11 cellular contexts compared by ENCODE assay signal in genomic region chr20:10982692-10983091, GRCh38.
DNase-seq lines count a peak whose midpoint lies in the region; ATAC-seq, FAIRE-seq and TF ChIP-seq lines count a peak whose summit lies in the region.
"Had no signal": no experiment of that assay in that cellular context is flagged by ENCODE, and none has a peak within 500 bp of the region (broad histone marks: within the 10 kb centered on the region; RNA-seq: fewer than 3 reads in every experiment).

No MANE protein-coding gene starts in this region.

- no peak overlapping the region for H4K91ac ChIP-seq in mesenchymal stem cell (ENCODE audit: low read length)

- H2BK120ac ChIP-seq in mesenchymal stem cell (ENCODE audit: low read depth, low read length): no peak overlapping the region

- peak overlapping the region; percentile 10 for H3K9ac ChIP-seq in mesenchymal stem cell (ENCODE audit: low read length)

- TF ChIP-seq CTCF in A549 (IDR thresholded peaks at IDR 0.05) (no peak), epithelial cell of esophagus (IDR thresholded peaks at IDR 0.05; ENCODE audit: insufficient read depth, low read depth, low read length, missing control alignments) (no peak)

- H3K79me1 ChIP-seq in mesenchymal stem cell (replicated peaks; ENCODE audit: low read length, poor library complexity, severe bottlenecking): no peaks in the 10 kb centered on the region

- ATAC-seq in A549 (peak; percentile 91 to 93), GM21786 (IDR thresholded peaks at IDR 0.05; ENCODE audit: unreplicated experiment) (no peak)
- ATAC-seq: activated T-cell treated with anti-CD3 and anti-CD28 coated beads, Interleukin-2, amount 50 U/mL, for 72 hours had no signal

- H2AFZ ChIP-seq in mesenchymal stem cell (ENCODE audit: low read depth, low read length): no peak overlapping the region

- peaks cover 25% of the 10 kb centered on the region for H3K4me1 ChIP-seq in A549
- H3K4me1 ChIP-seq in mesenchymal stem cell (ENCODE audit: control insufficient read depth, insufficient read depth, low read depth, low read length): peaks cover 2% of the 10 kb centered on the region
- H3K4me1 ChIP-seq in effector memory CD4-positive, alpha-beta T cell (ENCODE audit: control insufficient read depth, insufficient read depth, low read length, poor library complexity, severe bottlenecking): no peaks in the 10 kb centered on the region

- POLR2A ChIA-PET in A549 (lab: Yijun Ruan, JAX): interaction anchor here (1.8 kb wide), 1 partner anchor 309 kb away, joined by 9 read pairs; the partner anchor contains the start of gene JAG1

- no peak overlapping the region for H4K8ac ChIP-seq in mesenchymal stem cell (ENCODE audit: low read length)

- CTCF ChIA-PET in A549 (lab: Yijun Ruan, JAX): interaction anchor here (0.8 to 1.4 kb wide), 4 partner anchors 12 to 233 kb away, joined by 3 to 4 read pairs (median 3); no protein-coding TSS in a partner anchor

- H2BK12ac ChIP-seq in mesenchymal stem cell (ENCODE audit: low read length in 2 of 2): no peak overlapping the region

- H3K4me3 ChIP-seq in A549: no peak overlapping the region
- H3K4me3 ChIP-seq in epithelial cell of esophagus (ENCODE audit: low read length): no peak overlapping the region
- no peak overlapping the region for H3K4me3 ChIP-seq in mesenchymal stem cell (ENCODE audit: insufficient read depth in 1 of 2, low read depth in 1 of 2, low read length in 2 of 2)
- no peak overlapping the region for H3K4me3 ChIP-seq in effector memory CD4-positive, alpha-beta T cell (ENCODE audit: insufficient read depth, low read depth, low read length, poor library complexity, severe bottlenecking)

- H2AK5ac ChIP-seq in mesenchymal stem cell (ENCODE audit: low read length, severe bottlenecking): no peak overlapping the region

- peak overlapping the region; percentile 11 to 41; a peak in 2 of 6 replicates for H3K27ac ChIP-seq in A549
- H3K27ac ChIP-seq in mesenchymal stem cell (ENCODE audit: low read length, poor library complexity, severe bottlenecking): peak overlapping the region; percentile 85
- no peak overlapping the region for H3K27ac ChIP-seq in effector memory CD4-positive, alpha-beta T cell (ENCODE audit: insufficient read depth, low read length, poor library complexity, severe bottlenecking)

- no peak for FAIRE-seq in A549 (lab: Jason Lieb, UNC)

- no peak overlapping the region for H2BK15ac ChIP-seq in mesenchymal stem cell (ENCODE audit: low read depth, poor library complexity, severe bottlenecking)

- no peak overlapping the region for H2BK5ac ChIP-seq in mesenchymal stem cell (ENCODE audit: low read depth, low read length, poor library complexity, severe bottlenecking)

- H3K27me3 ChIP-seq in mesenchymal stem cell (ENCODE audit: control insufficient read depth in 1 of 2, insufficient read depth in 1 of 2, low read length in 2 of 2): no peaks in the 10 kb centered on the region
- H3K27me3 ChIP-seq in effector memory CD4-positive, alpha-beta T cell (replicated peaks; ENCODE audit: control insufficient read depth, insufficient read depth, low read length, poor library complexity, severe bottlenecking): no peaks in the 10 kb centered on the region

- DNase-seq in A549 (ENCODE audit: low read depth in 1 of 2, low spot score in 1 of 2) (peak; percentile 28 to 63), NCI-H226 (peak; percentile 24), epithelial cell of esophagus (ENCODE audit: low read depth) (peak; percentile 80), mesenchymal stem cell (peak; percentile 94), C1 segment of cervical spinal cord (lab: John Stamatoyannopoulos, UW) (no peak)
- no peak for DNase-seq in effector memory CD4-positive, alpha-beta T cell
- DNase-seq in stimulated activated CD4-positive, alpha-beta T cell treated with anti-CD3 and anti-CD28 coated beads, Interleukin-4, amount 100 ng/mL, for 24 hours: no peak
- DNase-seq: activated T-cell treated with anti-CD3 and anti-CD28 coated beads, Interleukin-2, amount 50 U/mL, for 72 hours; NCI-H1105 treated with DMSO at 0.1 percent for 48 hours; SHP77 treated with DMSO at 0.1 percent for 48 hours had no signal

- no peak for TF ChIP-seq RAD21 in A549 (conservative IDR thresholded peaks at IDR 0.05 in 1 of 2, IDR thresholded peaks at IDR 0.05 in 1 of 2)

- TF ChIP-seq POLR2A in A549 (IDR thresholded peaks at IDR 0.05; ENCODE audit: low read length): no peak

- no peak overlapping the region for H3K18ac ChIP-seq in mesenchymal stem cell (ENCODE audit: low read depth in 1 of 2, low read length in 2 of 2)

- no peak overlapping the region for H3K4ac ChIP-seq in mesenchymal stem cell (ENCODE audit: low read depth in 1 of 2, low read length in 2 of 2)

- no peak overlapping the region for H3K23ac ChIP-seq in mesenchymal stem cell (ENCODE audit: low read length in 2 of 2)

- no peak for TF ChIP-seq EP300 in A549 (IDR thresholded peaks at IDR 0.05)

- H3K4me2 ChIP-seq in A549: peak overlapping the region; percentile 41
- no peak overlapping the region for H3K4me2 ChIP-seq in mesenchymal stem cell (ENCODE audit: low read length, poor library complexity, severe bottlenecking)

- H3K36me3 ChIP-seq in mesenchymal stem cell (ENCODE audit: control insufficient read depth in 1 of 2, insufficient read depth in 2 of 2, low read depth in 1 of 2, low read length in 2 of 2): no peaks in the 10 kb centered on the region
- H3K36me3 ChIP-seq in effector memory CD4-positive, alpha-beta T cell (ENCODE audit: control insufficient read depth, insufficient read depth, low read length): no peaks in the 10 kb centered on the region

- no peak overlapping the region for H3K14ac ChIP-seq in mesenchymal stem cell (ENCODE audit: low read length in 2 of 2)

- H3K9me3 ChIP-seq in A549: no peaks in the 10 kb centered on the region
- H3K9me3 ChIP-seq in mesenchymal stem cell (ENCODE audit: control insufficient read depth, low read length): no peaks in the 10 kb centered on the region
- no peaks in the 10 kb centered on the region for H3K9me3 ChIP-seq in effector memory CD4-positive, alpha-beta T cell (ENCODE audit: control insufficient read depth, low read length)

- 68% methylated on average over 6 of the region's 6 CpGs for WGBS in A549 (ENCODE audit: missing lambda C conversion rate)
- 25% methylated on average over 5 of the region's 6 CpGs for WGBS in mesenchymal stem cell

TF ChIP-seq in A549, 52 proteins besides CTCF, POLR2A, EP300 and RAD21:
- TF ChIP-seq ZC3H11A (IDR thresholded peaks at IDR 0.05) (no peak), MAFK (IDR thresholded peaks at IDR 0.05; ENCODE audit: partially characterized antibody) (peak; percentile 75), JUN (IDR thresholded peaks at IDR 0.05) (no peak), GATA3 (IDR thresholded peaks at IDR 0.05; ENCODE audit: borderline replicate concordance) (peak; percentile 17; the same call in 1 of the 2 replicates), FOSL2 (IDR thresholded peaks at IDR 0.05) (no peak), FOSL2 (CRISPR knock-in tag; IDR thresholded peaks at IDR 0.05) (peak; percentile 37; the same call in 1 of the 2 replicates), NPAS2 (CRISPR knock-in tag; IDR thresholded peaks at IDR 0.05; ENCODE audit: borderline replicate concordance) (no peak), ESRRA (IDR thresholded peaks at IDR 0.05; ENCODE audit: borderline replicate concordance, low read length) (no peak), KDM5A (IDR thresholded peaks at IDR 0.05) (no peak), CHD4 (IDR thresholded peaks at IDR 0.05; ENCODE audit: borderline replicate concordance) (no peak), TP53 (CRISPR knock-in tag; IDR thresholded peaks at IDR 0.05) (no peak)
- TF ChIP-seq, protein P1, sequence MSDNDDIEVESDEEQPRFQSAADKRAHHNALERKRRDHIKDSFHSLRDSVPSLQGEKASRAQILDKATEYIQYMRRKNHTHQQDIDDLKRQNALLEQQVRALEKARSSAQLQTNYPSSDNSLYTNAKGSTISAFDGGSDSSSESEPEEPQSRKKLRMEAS (IDR thresholded peaks at IDR 0.05): no peak
- TF ChIP-seq, protein P2, sequence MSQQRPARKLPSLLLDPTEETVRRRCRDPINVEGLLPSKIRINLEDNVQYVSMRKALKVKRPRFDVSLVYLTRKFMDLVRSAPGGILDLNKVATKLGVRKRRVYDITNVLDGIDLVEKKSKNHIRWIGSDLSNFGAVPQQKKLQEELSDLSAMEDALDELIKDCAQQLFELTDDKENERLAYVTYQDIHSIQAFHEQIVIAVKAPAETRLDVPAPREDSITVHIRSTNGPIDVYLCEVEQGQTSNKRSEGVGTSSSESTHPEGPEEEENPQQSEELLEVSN (IDR thresholded peaks at IDR 0.05; ENCODE audit: borderline replicate concordance, low read depth): no peak

Comparison
In these comparisons a context has a peak if more than half of its experiments do, and no peak if none do; other contexts are left out.
1. DNase-seq: peak in A549 (2 of 2), NCI-H226 (single experiment), epithelial cell of esophagus (single experiment) and mesenchymal stem cell (single experiment); none in effector memory CD4-positive, alpha-beta T cell (0 of 3), C1 segment of cervical spinal cord (0 of 14) and stimulated activated CD4-positive, alpha-beta T cell treated with anti-CD3 and anti-CD28 coated beads, Interleukin-4, amount 100 ng/mL, for 24 hours (single experiment).